ENCODE assay signal across 8 cellular contexts in genomic region chr16:82229800-82230619, GRCh38. TPM values are rescaled to one million over a fixed set of nuclear protein-coding genes. Genes with fewer than 3 reads are reported as not detected.
DNase-seq lines count a peak whose midpoint lies in the region; ATAC-seq and TF ChIP-seq lines count a peak whose summit lies in the region.

No MANE protein-coding gene starts in this region.

- H3K4me1 ChIP-seq in right atrium auricular region, result no peaks in the 10 kb centered on the region

- DNase-seq in ELR (ENCODE audit: low read depth), result peak; percentile 80
- DNase-seq in NAMALWA (ENCODE audit: low spot score), result peak; percentile 59
- DNase-seq in SW 1271 (lab: John Stamatoyannopoulos, UW), result peak; percentile 7 to 24
- peak; percentile 61 for DNase-seq in amniotic epithelial cell (ENCODE audit: low read depth)
- DNase-seq in right atrium auricular region (ENCODE audit: low spot score), result peak; percentile 60
- DNase-seq in retinal pigment epithelial cell (ENCODE audit: low read depth), result peak; percentile 42

- H3K4me3 ChIP-seq in right atrium auricular region (no peak overlapping the region), retinal pigment epithelial cell (ENCODE audit: low read length) (no peak overlapping the region)

- H3K9me3 ChIP-seq in right atrium auricular region, result no peaks in the 10 kb centered on the region

- no peak overlapping the region for H3K27ac ChIP-seq in right atrium auricular region

- H3K36me3 ChIP-seq in right atrium auricular region, result no peaks in the 10 kb centered on the region

- TF ChIP-seq CTCF in right atrium auricular region (IDR thresholded peaks at IDR 0.05), result peak; percentile 65 to 90
- peak; percentile 99 for TF ChIP-seq CTCF in retinal pigment epithelial cell (conservative IDR thresholded peaks at IDR 0.05; ENCODE audit: low read depth, low read length)

- H3K27me3 ChIP-seq in right atrium auricular region, result no peaks in the 10 kb centered on the region

- ATAC-seq in GM21423 (IDR thresholded peaks at IDR 0.05; ENCODE audit: unreplicated experiment) (no peak), HG03520 (IDR thresholded peaks at IDR 0.05; ENCODE audit: unreplicated experiment) (no peak)

RNA-seq across cellular contexts. Expression of gene MPHOSPH6, which starts 60.0 kb away (rescaled TPM):
- 1 to 10 TPM; 8.5 to 9.4 TPM for total RNA-seq in right atrium auricular region

Comparison
In these comparisons a context has a peak if more than half of its experiments do, and no peak if none do; other contexts are left out.
1. DNase-seq: peak in every context shown above with its lines; median percentile 80 in ELR; 61 in amniotic epithelial cell; 60 in right atrium auricular region; 59 in NAMALWA; 42 in retinal pigment epithelial cell; 16 in SW 1271.